ENCODE assay signal across 1 cellular context in the genomic region with DNA sequence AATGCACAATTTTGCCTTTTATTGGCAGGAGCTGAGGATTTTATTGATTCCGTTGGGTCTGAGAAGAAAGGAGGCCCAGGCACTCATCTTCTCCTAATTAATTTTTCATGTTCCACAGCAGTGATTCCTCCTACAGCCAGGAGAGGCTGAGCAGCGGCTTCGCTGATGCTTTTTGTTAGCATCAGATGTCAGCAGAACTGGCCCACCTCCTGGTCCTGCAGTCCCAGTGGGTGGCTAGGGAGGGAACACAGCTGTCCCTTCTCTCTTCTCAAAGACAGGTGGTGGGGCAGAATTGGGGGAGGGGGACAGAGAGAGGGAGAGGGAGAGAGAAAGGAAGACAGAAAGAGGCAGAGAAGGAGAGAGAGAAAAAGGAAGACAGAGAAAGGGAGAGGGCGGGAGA.
TF ChIP-seq lines count a peak whose summit lies in the region.

No MANE protein-coding gene starts in this region.

TF ChIP-seq in WTC11, 78 proteins besides CTCF, POLR2A, EP300 and RAD21 (continued from another document):
- TF ChIP-seq, protein P1, sequence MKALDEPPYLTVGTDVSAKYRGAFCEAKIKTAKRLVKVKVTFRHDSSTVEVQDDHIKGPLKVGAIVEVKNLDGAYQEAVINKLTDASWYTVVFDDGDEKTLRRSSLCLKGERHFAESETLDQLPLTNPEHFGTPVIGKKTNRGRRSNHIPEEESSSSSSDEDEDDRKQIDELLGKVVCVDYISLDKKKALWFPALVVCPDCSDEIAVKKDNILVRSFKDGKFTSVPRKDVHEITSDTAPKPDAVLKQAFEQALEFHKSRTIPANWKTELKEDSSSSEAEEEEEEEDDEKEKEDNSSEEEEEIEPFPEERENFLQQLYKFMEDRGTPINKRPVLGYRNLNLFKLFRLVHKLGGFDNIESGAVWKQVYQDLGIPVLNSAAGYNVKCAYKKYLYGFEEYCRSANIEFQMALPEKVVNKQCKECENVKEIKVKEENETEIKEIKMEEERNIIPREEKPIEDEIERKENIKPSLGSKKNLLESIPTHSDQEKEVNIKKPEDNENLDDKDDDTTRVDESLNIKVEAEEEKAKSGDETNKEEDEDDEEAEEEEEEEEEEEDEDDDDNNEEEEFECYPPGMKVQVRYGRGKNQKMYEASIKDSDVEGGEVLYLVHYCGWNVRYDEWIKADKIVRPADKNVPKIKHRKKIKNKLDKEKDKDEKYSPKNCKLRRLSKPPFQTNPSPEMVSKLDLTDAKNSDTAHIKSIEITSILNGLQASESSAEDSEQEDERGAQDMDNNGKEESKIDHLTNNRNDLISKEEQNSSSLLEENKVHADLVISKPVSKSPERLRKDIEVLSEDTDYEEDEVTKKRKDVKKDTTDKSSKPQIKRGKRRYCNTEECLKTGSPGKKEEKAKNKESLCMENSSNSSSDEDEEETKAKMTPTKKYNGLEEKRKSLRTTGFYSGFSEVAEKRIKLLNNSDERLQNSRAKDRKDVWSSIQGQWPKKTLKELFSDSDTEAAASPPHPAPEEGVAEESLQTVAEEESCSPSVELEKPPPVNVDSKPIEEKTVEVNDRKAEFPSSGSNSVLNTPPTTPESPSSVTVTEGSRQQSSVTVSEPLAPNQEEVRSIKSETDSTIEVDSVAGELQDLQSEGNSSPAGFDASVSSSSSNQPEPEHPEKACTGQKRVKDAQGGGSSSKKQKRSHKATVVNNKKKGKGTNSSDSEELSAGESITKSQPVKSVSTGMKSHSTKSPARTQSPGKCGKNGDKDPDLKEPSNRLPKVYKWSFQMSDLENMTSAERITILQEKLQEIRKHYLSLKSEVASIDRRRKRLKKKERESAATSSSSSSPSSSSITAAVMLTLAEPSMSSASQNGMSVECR (CRISPR knock-in tag; IDR thresholded peaks at IDR 0.05; ENCODE audit: borderline replicate concordance), result no peak
- TF ChIP-seq, protein P2, sequence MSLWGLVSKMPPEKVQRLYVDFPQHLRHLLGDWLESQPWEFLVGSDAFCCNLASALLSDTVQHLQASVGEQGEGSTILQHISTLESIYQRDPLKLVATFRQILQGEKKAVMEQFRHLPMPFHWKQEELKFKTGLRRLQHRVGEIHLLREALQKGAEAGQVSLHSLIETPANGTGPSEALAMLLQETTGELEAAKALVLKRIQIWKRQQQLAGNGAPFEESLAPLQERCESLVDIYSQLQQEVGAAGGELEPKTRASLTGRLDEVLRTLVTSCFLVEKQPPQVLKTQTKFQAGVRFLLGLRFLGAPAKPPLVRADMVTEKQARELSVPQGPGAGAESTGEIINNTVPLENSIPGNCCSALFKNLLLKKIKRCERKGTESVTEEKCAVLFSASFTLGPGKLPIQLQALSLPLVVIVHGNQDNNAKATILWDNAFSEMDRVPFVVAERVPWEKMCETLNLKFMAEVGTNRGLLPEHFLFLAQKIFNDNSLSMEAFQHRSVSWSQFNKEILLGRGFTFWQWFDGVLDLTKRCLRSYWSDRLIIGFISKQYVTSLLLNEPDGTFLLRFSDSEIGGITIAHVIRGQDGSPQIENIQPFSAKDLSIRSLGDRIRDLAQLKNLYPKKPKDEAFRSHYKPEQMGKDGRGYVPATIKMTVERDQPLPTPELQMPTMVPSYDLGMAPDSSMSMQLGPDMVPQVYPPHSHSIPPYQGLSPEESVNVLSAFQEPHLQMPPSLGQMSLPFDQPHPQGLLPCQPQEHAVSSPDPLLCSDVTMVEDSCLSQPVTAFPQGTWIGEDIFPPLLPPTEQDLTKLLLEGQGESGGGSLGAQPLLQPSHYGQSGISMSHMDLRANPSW (CRISPR knock-in tag; conservative IDR thresholded peaks at IDR 0.05; ENCODE audit: low read depth), result no peak
- TF ChIP-seq, protein P3, sequence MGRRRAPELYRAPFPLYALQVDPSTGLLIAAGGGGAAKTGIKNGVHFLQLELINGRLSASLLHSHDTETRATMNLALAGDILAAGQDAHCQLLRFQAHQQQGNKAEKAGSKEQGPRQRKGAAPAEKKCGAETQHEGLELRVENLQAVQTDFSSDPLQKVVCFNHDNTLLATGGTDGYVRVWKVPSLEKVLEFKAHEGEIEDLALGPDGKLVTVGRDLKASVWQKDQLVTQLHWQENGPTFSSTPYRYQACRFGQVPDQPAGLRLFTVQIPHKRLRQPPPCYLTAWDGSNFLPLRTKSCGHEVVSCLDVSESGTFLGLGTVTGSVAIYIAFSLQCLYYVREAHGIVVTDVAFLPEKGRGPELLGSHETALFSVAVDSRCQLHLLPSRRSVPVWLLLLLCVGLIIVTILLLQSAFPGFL (CRISPR knock-in tag; IDR thresholded peaks at IDR 0.05; ENCODE audit: borderline replicate concordance), result no peak
- TF ChIP-seq FOXP1 (CRISPR knock-in tag; IDR thresholded peaks at IDR 0.05; ENCODE audit: borderline replicate concordance) (no peak), SP1 (CRISPR knock-in tag; conservative IDR thresholded peaks at IDR 0.05) (no peak), MYBL2 (CRISPR knock-in tag; IDR thresholded peaks at IDR 0.05) (no peak)
- TF ChIP-seq, protein P4, sequence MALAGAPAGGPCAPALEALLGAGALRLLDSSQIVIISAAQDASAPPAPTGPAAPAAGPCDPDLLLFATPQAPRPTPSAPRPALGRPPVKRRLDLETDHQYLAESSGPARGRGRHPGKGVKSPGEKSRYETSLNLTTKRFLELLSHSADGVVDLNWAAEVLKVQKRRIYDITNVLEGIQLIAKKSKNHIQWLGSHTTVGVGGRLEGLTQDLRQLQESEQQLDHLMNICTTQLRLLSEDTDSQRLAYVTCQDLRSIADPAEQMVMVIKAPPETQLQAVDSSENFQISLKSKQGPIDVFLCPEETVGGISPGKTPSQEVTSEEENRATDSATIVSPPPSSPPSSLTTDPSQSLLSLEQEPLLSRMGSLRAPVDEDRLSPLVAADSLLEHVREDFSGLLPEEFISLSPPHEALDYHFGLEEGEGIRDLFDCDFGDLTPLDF (CRISPR knock-in tag; IDR thresholded peaks at IDR 0.05), result no peak
